In the genomic region with DNA sequence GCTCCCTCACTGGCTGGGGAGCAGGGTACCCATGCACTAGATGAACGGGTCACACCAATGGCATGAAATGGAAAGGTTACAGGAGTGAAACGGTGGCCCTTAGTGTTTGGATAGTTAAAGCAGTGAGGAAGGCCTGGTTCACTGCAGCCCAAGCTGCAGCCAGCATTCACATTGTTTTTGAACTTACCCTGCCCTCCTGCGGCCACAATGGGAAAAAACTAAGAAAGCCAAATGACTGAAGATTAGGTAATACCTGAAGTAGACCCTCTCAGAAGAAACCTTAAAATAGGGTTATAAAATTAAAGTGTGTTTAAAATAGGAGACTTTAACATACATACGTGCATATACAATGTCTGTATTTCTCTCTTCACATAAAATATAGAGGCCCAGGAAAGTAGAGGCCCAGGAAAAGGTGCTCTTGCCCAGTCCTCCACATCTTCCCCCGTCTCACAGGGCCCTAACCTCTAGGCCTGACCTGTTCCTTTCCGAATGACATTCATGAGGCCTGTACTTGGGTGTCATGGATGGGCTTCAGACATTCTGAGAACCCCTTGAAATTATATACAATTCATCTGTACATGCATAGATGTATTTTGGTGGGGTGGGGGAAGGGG, we compare ENCODE assay signal across 8 cellular contexts. TPM values are rescaled to one million over a fixed set of nuclear protein-coding genes. Genes with fewer than 3 reads are reported as not detected.
A peak's percentile ranks its signal among the peaks of the same experiment; 100 is the strongest.
DNase-seq lines count a peak whose midpoint lies in the region; ATAC-seq, FAIRE-seq and TF ChIP-seq lines count a peak whose summit lies in the region.

No MANE protein-coding gene starts in this region.

- H3K9me3 ChIP-seq in HepG2 (ENCODE audit: low read length): no peaks in the 10 kb centered on the region

- peaks cover 20% of the 10 kb centered on the region for H3K4me1 ChIP-seq in HepG2 (ENCODE audit: insufficient read depth, low read length)

- WGBS in HepG2 (ENCODE audit: low lambda C conversion rate): 11% methylated on average over 6 of the region's 6 CpGs

- intact Hi-C loops in HepG2 (cut with micrococcal nuclease; ENCODE audit: unreplicated experiment): loop anchor here (1.0 to 5.0 kb wide), 6 partner anchors 43 to 335 kb away; partner anchors contain the start of genes AUP1, HTRA2, PCGF1 and TTC31

- DNase-seq in A172 (ENCODE audit: low spot score): peak; percentile 70
- peak; percentile 78 for DNase-seq in NCI-H460 (ENCODE audit: extremely low read depth, low read depth)
- peak; percentile 25 to 39 for DNase-seq in activated CD4-positive, alpha-beta T cell treated with anti-CD3 and anti-CD28 coated beads for 24 hours (ENCODE audit: low read depth in 2 of 2)
- peak; percentile 74 for DNase-seq in dedifferentiated amniotic fluid mesenchymal stem cell (ENCODE audit: extremely low spot score)
- peak; percentile 77 for DNase-seq in HepG2 (ENCODE audit: low spot score)
- peak in 2 of 3 donors; percentile 15 to 16 for DNase-seq in stimulated activated CD4-positive, alpha-beta T cell treated with anti-CD3 and anti-CD28 coated beads, TNF-alpha, amount 100 ng/mL, for 48 hours (ENCODE audit: low read depth in 3 of 3)

- no TSS peak for BruUV-seq in HepG2 (replicated peaks; lab: Mats Ljungman, UMichigan)

- H4K20me1 ChIP-seq in HepG2 (ENCODE audit: insufficient read depth, low read length): no peaks in the 10 kb centered on the region

- POLR2A ChIA-PET in HepG2 (lab: Yijun Ruan, JAX): interaction anchor here (1.0 to 1.3 kb wide), 3 partner anchors 80 to 116 kb away, joined by 3 to 6 read pairs (median 3); partner anchors contain the start of genes CCDC142, MRPL53, PCGF1 and TTC31

- peaks cover 0 to 4% of the 10 kb centered on the region in 2 experiments; a peak in 3 of 5 replicates for H3K27me3 ChIP-seq in HepG2 (ENCODE audit: control insufficient read depth in 1 of 2, insufficient read depth in 2 of 2, low read length in 2 of 2)

- TF ChIP-seq RAD21 in HepG2 (CRISPR knock-in tag; IDR thresholded peaks at IDR 0.05): peak; percentile 88

- no peaks in the 10 kb centered on the region for H3K36me3 ChIP-seq in HepG2 (replicated peaks in 1 of 2; ENCODE audit: control insufficient read depth in 1 of 2, insufficient read depth in 2 of 2, low read length in 2 of 2)

- in situ Hi-C loops in HepG2 (cut with HindIII; ENCODE audit: extremely low pct_ligation_motif_present, low pct_unique_long_range_greater_than_20kb): no loop called here

- TF ChIP-seq EP300 in HepG2 (IDR thresholded peaks at IDR 0.05; ENCODE audit: low read depth in 2 of 2, low read length in 2 of 2) (no peak), HepG2 (CRISPR knock-in tag; IDR thresholded peaks at IDR 0.05; ENCODE audit: borderline replicate concordance) (no peak)

- FAIRE-seq in HepG2 (lab: Jason Lieb, UNC): peak; percentile 82

- H2AFZ ChIP-seq in HepG2 (ENCODE audit: low read length): no peak overlapping the region

- no peak overlapping the region for H3K27ac ChIP-seq in HepG2 (ENCODE audit: extremely low read length, insufficient read depth, low read length)

- TF ChIP-seq CTCF in HepG2 (CRISPR knock-in tag; IDR thresholded peaks at IDR 0.05): peak; percentile 94

- CTCF ChIA-PET in HepG2 (lab: Yijun Ruan, JAX; ENCODE audit: low intra/inter-chr PET ratio, low total read pairs): interaction anchor here (0.8 to 1.8 kb wide), 6 partner anchors 81 to 338 kb away, joined by 4 to 12 read pairs (median 5); partner anchors contain the start of genes CCDC142, PCGF1 and TTC31

- ATAC-seq in GM18502 (IDR thresholded peaks at IDR 0.05; ENCODE audit: poor library complexity, unreplicated experiment) (peak; percentile 59), HG03139 (IDR thresholded peaks at IDR 0.05; ENCODE audit: unreplicated experiment) (peak; percentile 64), HepG2 (peak; percentile 96)

- H3K9ac ChIP-seq in HepG2 (ENCODE audit: insufficient read depth, low read depth, low read length): no peak overlapping the region

- TF ChIP-seq POLR2A in HepG2 (IDR thresholded peaks at IDR 0.05; ENCODE audit: insufficient read depth in 1 of 2, low read depth in 2 of 2, low read length in 2 of 2): no peak

- no peak overlapping the region for H3K4me3 ChIP-seq in HepG2 (replicated peaks in 1 of 3; ENCODE audit: insufficient read depth in 1 of 3, low read depth in 2 of 3, low read length in 3 of 3)

- H3K4me2 ChIP-seq in HepG2 (ENCODE audit: low read depth, low read length): peak overlapping the region; percentile 54

- no peaks in the 10 kb centered on the region for H3K79me2 ChIP-seq in HepG2 (ENCODE audit: insufficient read depth, low read length)

RNA-seq across cellular contexts. Expression of gene DOK1, which starts 33.3 kb away (rescaled TPM):
- total RNA-seq in A172 (2014; rRNA removed; shearing (Covaris generic)): 17.3 and 24.8 TPM in 2 replicates
- 19.3 and 22.1 TPM in 2 replicates for total RNA-seq in NCI-H460 (2014; rRNA removed; shearing (Covaris generic))
- polyA plus RNA-seq in NCI-H460 (2014; cell fraction: nucleus; rRNA removed): 18.2 and 29.9 TPM in 2 replicates
- 0.53 and 0.66 TPM in 2 replicates for total RNA-seq in HepG2 (2016; rRNA removed; fragmentation: Illumina TruSeq; extraction: Trizol)
- total RNA-seq in HepG2 (2016; cell fraction: cytosol; rRNA removed; fragmentation: Illumina TruSeq; extraction: Trizol; ENCODE audit: low read depth): 0.20 and 0.26 TPM in 2 replicates
- total RNA-seq in HepG2 (2016; cell fraction: insoluble cytoplasmic fraction; rRNA removed; fragmentation: Illumina TruSeq; extraction: Trizol): 0.73 and 0.74 TPM in 2 replicates
- 0.46 and 0.79 TPM in 2 replicates for total RNA-seq in HepG2 (2016; cell fraction: membrane; rRNA removed; fragmentation: Illumina TruSeq; extraction: Trizol)
- total RNA-seq in HepG2 (2016; cell fraction: nucleus; rRNA removed; fragmentation: Illumina TruSeq; extraction: Trizol): 0.34 and 0.87 TPM in 2 replicates
- 0.74 and 0.84 TPM in 2 replicates for polyA plus RNA-seq in HepG2 (2011; rRNA removed)
- polyA plus RNA-seq in HepG2 (2011; cell fraction: cytosol; rRNA removed): 0.74 and 0.95 TPM in 2 replicates
- polyA plus RNA-seq in HepG2 (2011; cell fraction: nucleus; rRNA removed): 0.97 and 1.7 TPM in 2 replicates
- polyA plus RNA-seq in HepG2 (2012): 1.3 and 1.6 TPM in 2 replicates
- polyA plus RNA-seq in HepG2 (2016; cell fraction: cytosol; fragmentation: Illumina TruSeq; extraction: Trizol; ENCODE audit: low read depth): 0.22 and 0.43 TPM in 2 replicates
- 0.35 and 0.96 TPM in 2 replicates for polyA plus RNA-seq in HepG2 (2016; cell fraction: insoluble cytoplasmic fraction; fragmentation: Illumina TruSeq; extraction: Trizol; ENCODE audit: low read depth)
- 0.50 and 0.79 TPM in 2 replicates for polyA plus RNA-seq in HepG2 (2016; cell fraction: membrane; fragmentation: Illumina TruSeq; extraction: Trizol; ENCODE audit: low read depth)
- 0.36 and 0.63 TPM in 2 replicates for polyA plus RNA-seq in HepG2 (2016; cell fraction: nucleus; fragmentation: Illumina TruSeq; extraction: Trizol; ENCODE audit: insufficient read depth, low read depth)
- polyA minus RNA-seq in HepG2 (2011; rRNA and poly(A)+ RNA removed; ENCODE audit: low replicate concordance): 1.5 and 3.0 TPM in 2 replicates
- polyA minus RNA-seq in HepG2 (2011; cell fraction: cytosol; rRNA and poly(A)+ RNA removed): 0.40 and 0.62 TPM in 2 replicates
- polyA minus RNA-seq in HepG2 (2011; cell fraction: nucleus; rRNA and poly(A)+ RNA removed): 0.64 and 1.4 TPM in 2 replicates

RNA-seq across cellular contexts. Expression of gene LOXL3, which starts 34.0 kb away (rescaled TPM):
- total RNA-seq in A172 (2014; rRNA removed; shearing (Covaris generic)): 3.2 TPM in 2 replicates
- 2.9 and 3.1 TPM in 2 replicates for total RNA-seq in NCI-H460 (2014; rRNA removed; shearing (Covaris generic))
- 10.9 and 17.2 TPM in 2 replicates for polyA plus RNA-seq in NCI-H460 (2014; cell fraction: nucleus; rRNA removed)
- 0.39 and 0.55 TPM in 2 replicates for total RNA-seq in HepG2 (2016; rRNA removed; fragmentation: Illumina TruSeq; extraction: Trizol)
- total RNA-seq in HepG2 (2016; cell fraction: cytosol; rRNA removed; fragmentation: Illumina TruSeq; extraction: Trizol; ENCODE audit: low read depth): not detected in 2 replicates
- 0.36 and 0.82 TPM in 2 replicates for total RNA-seq in HepG2 (2016; cell fraction: insoluble cytoplasmic fraction; rRNA removed; fragmentation: Illumina TruSeq; extraction: Trizol)
- total RNA-seq in HepG2 (2016; cell fraction: membrane; rRNA removed; fragmentation: Illumina TruSeq; extraction: Trizol): 0.09 and 0.10 TPM in 2 replicates
- 0.60 and 0.84 TPM in 2 replicates for total RNA-seq in HepG2 (2016; cell fraction: nucleus; rRNA removed; fragmentation: Illumina TruSeq; extraction: Trizol)
- 6.5 and 7.2 TPM in 2 replicates for polyA plus RNA-seq in HepG2 (2011; rRNA removed)
- polyA plus RNA-seq in HepG2 (2011; cell fraction: cytosol; rRNA removed): 6.0 and 6.6 TPM in 2 replicates
- 9.6 and 11.7 TPM in 2 replicates for polyA plus RNA-seq in HepG2 (2011; cell fraction: nucleus; rRNA removed)
- polyA plus RNA-seq in HepG2 (2012): 4.3 and 13.1 TPM in 2 replicates
- polyA plus RNA-seq in HepG2 (2016; cell fraction: cytosol; fragmentation: Illumina TruSeq; extraction: Trizol; ENCODE audit: low read depth): 0.19 TPM in 1 of 2 replicates, not detected in the other
- polyA plus RNA-seq in HepG2 (2016; cell fraction: insoluble cytoplasmic fraction; fragmentation: Illumina TruSeq; extraction: Trizol; ENCODE audit: low read depth): 0.13 and 0.20 TPM in 2 replicates
- 0.07 and 0.14 TPM in 2 replicates for polyA plus RNA-seq in HepG2 (2016; cell fraction: membrane; fragmentation: Illumina TruSeq; extraction: Trizol; ENCODE audit: low read depth)
- 1.2 and 1.6 TPM in 2 replicates for polyA plus RNA-seq in HepG2 (2016; cell fraction: nucleus; fragmentation: Illumina TruSeq; extraction: Trizol; ENCODE audit: insufficient read depth, low read depth)
- 0.72 and 6.0 TPM in 2 replicates for polyA minus RNA-seq in HepG2 (2011; rRNA and poly(A)+ RNA removed; ENCODE audit: low replicate concordance)
- polyA minus RNA-seq in HepG2 (2011; cell fraction: cytosol; rRNA and poly(A)+ RNA removed): 1.9 and 5.7 TPM in 2 replicates
- polyA minus RNA-seq in HepG2 (2011; cell fraction: nucleus; rRNA and poly(A)+ RNA removed): 4.0 TPM in 2 replicates

RNA-seq across cellular contexts. Expression of gene HTRA2, which starts 58.0 kb away (rescaled TPM):
- 58.0 and 70.3 TPM in 2 replicates for total RNA-seq in A172 (2014; rRNA removed; shearing (Covaris generic))
- 46.9 and 52.1 TPM in 2 replicates for total RNA-seq in NCI-H460 (2014; rRNA removed; shearing (Covaris generic))
- polyA plus RNA-seq in NCI-H460 (2014; cell fraction: nucleus; rRNA removed): 63.4 and 69.9 TPM in 2 replicates
- total RNA-seq in HepG2 (2016; rRNA removed; fragmentation: Illumina TruSeq; extraction: Trizol): 37.0 and 47.7 TPM in 2 replicates
- 13.0 and 16.0 TPM in 2 replicates for total RNA-seq in HepG2 (2016; cell fraction: cytosol; rRNA removed; fragmentation: Illumina TruSeq; extraction: Trizol; ENCODE audit: low read depth)
- total RNA-seq in HepG2 (2016; cell fraction: insoluble cytoplasmic fraction; rRNA removed; fragmentation: Illumina TruSeq; extraction: Trizol): 32.1 and 51.7 TPM in 2 replicates
- total RNA-seq in HepG2 (2016; cell fraction: membrane; rRNA removed; fragmentation: Illumina TruSeq; extraction: Trizol): 24.9 and 25.2 TPM in 2 replicates
- total RNA-seq in HepG2 (2016; cell fraction: nucleus; rRNA removed; fragmentation: Illumina TruSeq; extraction: Trizol): 34.3 and 38.8 TPM in 2 replicates
- 50.3 and 56.1 TPM in 2 replicates for polyA plus RNA-seq in HepG2 (2011; rRNA removed)
- 53.8 and 61.4 TPM in 2 replicates for polyA plus RNA-seq in HepG2 (2011; cell fraction: cytosol; rRNA removed)
- 92.9 and 109 TPM in 2 replicates for polyA plus RNA-seq in HepG2 (2011; cell fraction: nucleus; rRNA removed)
- polyA plus RNA-seq in HepG2 (2012): 40.6 and 45.3 TPM in 2 replicates
- 12.6 and 14.4 TPM in 2 replicates for polyA plus RNA-seq in HepG2 (2016; cell fraction: cytosol; fragmentation: Illumina TruSeq; extraction: Trizol; ENCODE audit: low read depth)
- polyA plus RNA-seq in HepG2 (2016; cell fraction: insoluble cytoplasmic fraction; fragmentation: Illumina TruSeq; extraction: Trizol; ENCODE audit: low read depth): 35.6 and 37.4 TPM in 2 replicates
- polyA plus RNA-seq in HepG2 (2016; cell fraction: membrane; fragmentation: Illumina TruSeq; extraction: Trizol; ENCODE audit: low read depth): 20.3 and 20.9 TPM in 2 replicates
- 59.5 and 59.8 TPM in 2 replicates for polyA plus RNA-seq in HepG2 (2016; cell fraction: nucleus; fragmentation: Illumina TruSeq; extraction: Trizol; ENCODE audit: insufficient read depth, low read depth)
- polyA minus RNA-seq in HepG2 (2011; rRNA and poly(A)+ RNA removed; ENCODE audit: low replicate concordance): 72.4 and 106 TPM in 2 replicates
- polyA minus RNA-seq in HepG2 (2011; cell fraction: cytosol; rRNA and poly(A)+ RNA removed): 20.8 and 28.5 TPM in 2 replicates
- 35.9 and 51.6 TPM in 2 replicates for polyA minus RNA-seq in HepG2 (2011; cell fraction: nucleus; rRNA and poly(A)+ RNA removed)

RNA-seq across cellular contexts. Expression of gene AUP1, which starts 58.3 kb away (rescaled TPM):
- total RNA-seq in A172 (2014; rRNA removed; shearing (Covaris generic)): 150 and 194 TPM in 2 replicates
- 149 and 161 TPM in 2 replicates for total RNA-seq in NCI-H460 (2014; rRNA removed; shearing (Covaris generic))
- polyA plus RNA-seq in NCI-H460 (2014; cell fraction: nucleus; rRNA removed): 276 and 301 TPM in 2 replicates
- total RNA-seq in HepG2 (2016; rRNA removed; fragmentation: Illumina TruSeq; extraction: Trizol): 67.0 and 174 TPM in 2 replicates
- 95.5 and 114 TPM in 2 replicates for total RNA-seq in HepG2 (2016; cell fraction: cytosol; rRNA removed; fragmentation: Illumina TruSeq; extraction: Trizol; ENCODE audit: low read depth)
- 65.6 and 181 TPM in 2 replicates for total RNA-seq in HepG2 (2016; cell fraction: insoluble cytoplasmic fraction; rRNA removed; fragmentation: Illumina TruSeq; extraction: Trizol)
- total RNA-seq in HepG2 (2016; cell fraction: membrane; rRNA removed; fragmentation: Illumina TruSeq; extraction: Trizol): 120 and 144 TPM in 2 replicates
- total RNA-seq in HepG2 (2016; cell fraction: nucleus; rRNA removed; fragmentation: Illumina TruSeq; extraction: Trizol): 197 and 227 TPM in 2 replicates
- 267 and 291 TPM in 2 replicates for polyA plus RNA-seq in HepG2 (2011; rRNA removed)
- 214 and 249 TPM in 2 replicates for polyA plus RNA-seq in HepG2 (2011; cell fraction: cytosol; rRNA removed)
- polyA plus RNA-seq in HepG2 (2011; cell fraction: nucleus; rRNA removed): 1,050 and 1,263 TPM in 2 replicates
- 138 and 140 TPM in 2 replicates for polyA plus RNA-seq in HepG2 (2012)
- 118 and 134 TPM in 2 replicates for polyA plus RNA-seq in HepG2 (2016; cell fraction: cytosol; fragmentation: Illumina TruSeq; extraction: Trizol; ENCODE audit: low read depth)
- polyA plus RNA-seq in HepG2 (2016; cell fraction: insoluble cytoplasmic fraction; fragmentation: Illumina TruSeq; extraction: Trizol; ENCODE audit: low read depth): 70.3 and 84.7 TPM in 2 replicates
- 127 and 139 TPM in 2 replicates for polyA plus RNA-seq in HepG2 (2016; cell fraction: membrane; fragmentation: Illumina TruSeq; extraction: Trizol; ENCODE audit: low read depth)
- 543 and 555 TPM in 2 replicates for polyA plus RNA-seq in HepG2 (2016; cell fraction: nucleus; fragmentation: Illumina TruSeq; extraction: Trizol; ENCODE audit: insufficient read depth, low read depth)
- 211 and 273 TPM in 2 replicates for polyA minus RNA-seq in HepG2 (2011; rRNA and poly(A)+ RNA removed; ENCODE audit: low replicate concordance)
- polyA minus RNA-seq in HepG2 (2011; cell fraction: cytosol; rRNA and poly(A)+ RNA removed): 79.8 and 82.9 TPM in 2 replicates
- 199 and 204 TPM in 2 replicates for polyA minus RNA-seq in HepG2 (2011; cell fraction: nucleus; rRNA and poly(A)+ RNA removed)

Comparison
In these comparisons a context has a peak if more than half of its experiments do, and no peak if none do; other contexts are left out.
1. DNase-seq: peak in every context shown above with its lines; median percentile 78 in NCI-H460; 77 in HepG2; 74 in dedifferentiated amniotic fluid mesenchymal stem cell; 70 in A172; 32 in activated CD4-positive, alpha-beta T cell treated with anti-CD3 and anti-CD28 coated beads for 24 hours; 16 in stimulated activated CD4-positive, alpha-beta T cell treated with anti-CD3 and anti-CD28 coated beads, TNF-alpha, amount 100 ng/mL, for 48 hours.